Comparison of ENCODE assay signal across 9 cellular contexts in the genomic region with DNA sequence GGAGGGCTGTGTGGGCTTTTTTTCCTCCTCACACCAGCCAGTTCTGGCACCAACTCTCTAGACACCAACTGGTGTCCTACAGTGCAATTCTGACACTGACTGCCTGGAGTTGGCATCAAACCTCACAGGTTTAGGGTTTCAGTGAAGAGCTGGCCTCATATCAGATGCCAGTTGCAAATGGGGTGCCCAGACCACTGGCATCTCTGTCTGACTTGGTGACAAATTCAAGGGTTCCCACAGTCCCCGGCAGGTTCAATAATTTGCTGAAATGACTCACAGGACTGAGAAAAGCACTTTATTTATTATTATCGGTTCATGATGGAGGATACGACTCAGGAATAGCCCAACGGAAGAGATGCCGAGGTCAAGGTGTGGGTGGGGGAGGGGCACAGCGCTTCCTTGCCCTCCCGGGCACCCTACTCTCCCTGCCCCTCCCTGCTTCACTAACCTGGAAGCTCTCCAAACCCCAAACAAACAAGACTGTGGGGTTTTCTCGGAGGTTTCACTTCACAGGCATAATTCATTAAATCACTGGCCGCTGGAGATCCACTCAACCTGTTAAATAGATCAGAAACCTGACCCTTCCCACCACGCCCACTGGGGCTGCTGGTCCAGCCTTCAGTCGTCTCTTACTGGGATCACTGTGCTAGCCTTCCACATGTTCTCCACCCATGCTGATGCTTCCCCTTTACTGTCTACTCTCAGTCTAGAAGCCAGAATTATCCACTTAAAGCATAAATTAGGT. TPM values are rescaled to one million over a fixed set of nuclear protein-coding genes. Genes with fewer than 3 reads are reported as not detected.
DNase-seq lines count a peak whose midpoint lies in the region; ATAC-seq and TF ChIP-seq lines count a peak whose summit lies in the region.
"Had no signal": no experiment of that assay in that cellular context is flagged by ENCODE, and none has a peak within 500 bp of the region (broad histone marks: within the 10 kb centered on the region; RNA-seq: fewer than 3 reads in every experiment).

No MANE protein-coding gene starts in this region.

- ATAC-seq in GM21619 (IDR thresholded peaks at IDR 0.05; ENCODE audit: unreplicated experiment) (no peak), HG02588 (IDR thresholded peaks at IDR 0.05; ENCODE audit: unreplicated experiment) (no peak), GM21723 (IDR thresholded peaks at IDR 0.05; ENCODE audit: unreplicated experiment) (no peak)

- no peaks in the 10 kb centered on the region for H3K27me3 ChIP-seq in vagina

- no peak overlapping the region for H3K4me3 Mint-ChIP-seq in T-helper 2 cell treated with Interferon-gamma antibody and Interleukin-4, amounts not matched to agents 5 μg/mL and 100 μg/mL, for 36 hours

- no peak for TF ChIP-seq POLR2A in vagina (IDR thresholded peaks at IDR 0.05)

- DNase-seq in stimulated activated naive CD4-positive, alpha-beta T cell treated with Interleukin-2 at 50 U/mL for 16 hours (lab: John Stamatoyannopoulos, UW), result peak; percentile 17
- no peak for DNase-seq in stimulated activated naive CD4-positive, alpha-beta T cell (lab: John Stamatoyannopoulos, UW)
- no peak for DNase-seq in T-helper 2 cell treated with Interferon-gamma antibody and Interleukin-4, amounts not matched to agents 5 μg/mL and 100 μg/mL, for 36 hours (ENCODE audit: low spot score)
- DNase-seq in iPS-NIHi11 (ENCODE audit: low spot score) (peak; percentile 25), vagina (ENCODE audit: extremely low spot score in 2 of 2) (no peak)

- H3K9me3 Mint-ChIP-seq in T-helper 2 cell treated with Interferon-gamma antibody and Interleukin-4, amounts not matched to agents 5 μg/mL and 100 μg/mL, for 36 hours, result no peaks in the 10 kb centered on the region

- no peak for TF ChIP-seq CTCF in vagina (IDR thresholded peaks at IDR 0.05)

- intact Hi-C loops in vagina (cut with DNase I), result loop anchor here (5.0 kb wide), 1 partner anchor 841 kb away; no protein-coding TSS in a partner anchor

- peaks cover 11% of the 10 kb centered on the region for H3K27me3 Mint-ChIP-seq in T-helper 2 cell treated with Interferon-gamma antibody and Interleukin-4, amounts not matched to agents 5 μg/mL and 100 μg/mL, for 36 hours (ENCODE audit: low read depth)

- H3K9me3 ChIP-seq in vagina, result no peaks in the 10 kb centered on the region

- H3K36me3 ChIP-seq in vagina, result peaks cover 0 to 10% of the 10 kb centered on the region in 2 donors

- peaks cover 41% of the 10 kb centered on the region for H3K4me1 Mint-ChIP-seq in T-helper 2 cell treated with Interferon-gamma antibody and Interleukin-4, amounts not matched to agents 5 μg/mL and 100 μg/mL, for 36 hours (ENCODE audit: low read depth)

- peak overlapping the region; percentile 53 for H3K27ac Mint-ChIP-seq in T-helper 2 cell treated with Interferon-gamma antibody and Interleukin-4, amounts not matched to agents 5 μg/mL and 100 μg/mL, for 36 hours

- H3K36me3 Mint-ChIP-seq in T-helper 2 cell treated with Interferon-gamma antibody and Interleukin-4, amounts not matched to agents 5 μg/mL and 100 μg/mL, for 36 hours (ENCODE audit: low read depth), result peaks cover 22% of the 10 kb centered on the region

- H3K4me3 ChIP-seq in vagina, result no peak overlapping the region

- peak overlapping the region; percentile 96 for H3K27ac ChIP-seq in vagina
- H3K27ac ChIP-seq: HL-60 had no signal

- peaks cover 46% of the 10 kb centered on the region for H3K4me1 ChIP-seq in vagina

RNA-seq across cellular contexts. Expression of a gene that starts 1.7 kb away (rescaled TPM):
- total RNA-seq in vagina, result 83.7 TPM

Comparison
In these comparisons a context has a peak if more than half of its experiments do, and no peak if none do; other contexts are left out.
1. DNase-seq: peak in stimulated activated naive CD4-positive, alpha-beta T cell treated with Interleukin-2 at 50 U/mL for 16 hours (single experiment) and iPS-NIHi11 (single experiment); none in stimulated activated naive CD4-positive, alpha-beta T cell (0 of 6), T-helper 2 cell treated with Interferon-gamma antibody and Interleukin-4, amounts not matched to agents 5 μg/mL and 100 μg/mL, for 36 hours (single experiment) and vagina (0 of 2).